In genomic region chr3:192991351-192991750, GRCh38 we compare ENCODE assay signal across 20 cellular contexts.
"Had no signal": no experiment of that assay in that cellular context is flagged by ENCODE, and none has a peak within 500 bp of the region (broad histone marks: within the 10 kb centered on the region; RNA-seq: fewer than 3 reads in every experiment).

No MANE protein-coding gene starts in this region.

- H3K4me1 ChIP-seq: esophagus muscularis mucosa, left lung had no signal

- H3K27me3 ChIP-seq: dorsolateral prefrontal cortex, esophagus muscularis mucosa, gastrocnemius medialis, heart right ventricle, left lung had no signal

- ATAC-seq: gastrocnemius medialis; heart right ventricle; left cardiac atrium; left lung; left ventricle myocardium superior; lower lobe of right lung; mucosa of descending colon; naive thymus-derived CD4-positive, alpha-beta T cell had no signal

- H3K36me3 ChIP-seq: esophagus muscularis mucosa, gastrocnemius medialis, heart right ventricle, left lung, lower lobe of right lung had no signal

- H3K4me3 ChIP-seq: coronary artery, dorsolateral prefrontal cortex, esophagus muscularis mucosa, gastrocnemius medialis, heart right ventricle, left lung, lower lobe of right lung, mucosa of descending colon had no signal

- DNase-seq: dermis blood vessel endothelial cell; dorsolateral prefrontal cortex; effector CD4-positive, alpha-beta T cell; effector memory CD4-positive, alpha-beta T cell; foreskin fibroblast; foreskin melanocyte; gastrocnemius medialis; glutamatergic neuron; head of caudate nucleus; heart right ventricle; hippocampal formation; left cardiac atrium; left lung; left ventricle myocardium superior; lower lobe of right lung; mesenchymal stem cell; mucosa of descending colon; naive thymus-derived CD4-positive, alpha-beta T cell had no signal

- H3K9me3 ChIP-seq: esophagus muscularis mucosa, gastrocnemius medialis, heart right ventricle, left lung, lower lobe of right lung, mucosa of descending colon had no signal

- H3K27ac ChIP-seq: coronary artery, dorsolateral prefrontal cortex, esophagus muscularis mucosa, gastrocnemius medialis, heart right ventricle, left lung, lower lobe of right lung had no signal
